Comparison of ENCODE assay signal across 24 cellular contexts in the genomic region with DNA sequence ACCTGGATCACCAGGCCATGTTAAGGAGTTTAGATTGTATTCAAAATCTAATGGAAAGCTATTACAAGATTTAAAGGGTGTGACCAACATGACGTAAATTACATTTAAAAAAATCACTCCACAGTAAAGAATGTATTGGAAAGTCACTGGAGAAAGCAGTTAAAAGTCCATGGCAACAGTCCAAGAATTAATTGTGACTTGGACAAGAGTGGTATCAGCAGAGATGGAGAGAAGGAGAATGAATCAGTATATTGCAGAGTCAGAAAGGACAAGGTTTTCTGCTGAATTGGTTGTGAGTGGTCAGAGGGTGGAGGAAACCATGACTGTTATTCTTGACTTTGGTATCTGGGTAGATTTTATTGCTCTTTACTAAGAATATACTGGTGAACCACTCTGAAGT.
DNase-seq lines count a peak whose midpoint lies in the region; FAIRE-seq and TF ChIP-seq lines count a peak whose summit lies in the region.
"Had no signal": no experiment of that assay in that cellular context is flagged by ENCODE, and none has a peak within 500 bp of the region (broad histone marks: within the 10 kb centered on the region; RNA-seq: fewer than 3 reads in every experiment).

No MANE protein-coding gene starts in this region.

- CTCF ChIA-PET in mammary epithelial cell (lab: Charles Lee; ENCODE audit: low non-redundant PET) = no interaction called here

- WGBS in mammary epithelial cell (ENCODE audit: low coverage, missing lambda C conversion rate) = 83% methylated on average over 1 of the region's 1 CpG

- no peaks in the 10 kb centered on the region for H3K36me3 Mint-ChIP-seq in osteocyte (ENCODE audit: unreplicated experiment)
- H3K36me3 Mint-ChIP-seq: CD4-positive, CD25-positive, alpha-beta regulatory T cell had no signal

- H3K36me3 ChIP-seq in mammary epithelial cell (ENCODE audit: insufficient read depth, low read length) (no peaks in the 10 kb centered on the region), breast epithelium (no peaks in the 10 kb centered on the region), bronchial epithelial cell (ENCODE audit: control insufficient read depth, insufficient read depth, low read length) (no peaks in the 10 kb centered on the region)
- H3K36me3 ChIP-seq: BLaER1, MG63, SJSA1 had no signal

- H3K9me3 Mint-ChIP-seq in osteocyte (ENCODE audit: unreplicated experiment) = peaks cover 5% of the 10 kb centered on the region

- no peak for FAIRE-seq in bronchial epithelial cell (lab: Jason Lieb, UNC)
- FAIRE-seq: G401.6, GM12878, HepG2, K562 had no signal

- H3K4me3 Mint-ChIP-seq in osteocyte (ENCODE audit: unreplicated experiment) = no peak overlapping the region
- H3K4me3 Mint-ChIP-seq: CD4-positive, CD25-positive, alpha-beta regulatory T cell had no signal

- H3K79me2 ChIP-seq in mammary epithelial cell (ENCODE audit: insufficient read depth, low read length) = no peaks in the 10 kb centered on the region

- no peaks in the 10 kb centered on the region for H4K20me1 ChIP-seq in mammary epithelial cell (ENCODE audit: insufficient read depth, low read length)
- H4K20me1 ChIP-seq: BLaER1 had no signal

- dilution Hi-C loops in mammary epithelial cell (cut with HindIII; ENCODE audit: low sequenced_read_pairs) = no loop called here

- intact Hi-C loops in mammary epithelial cell (cut with micrococcal nuclease) (no loop called here), breast epithelium (cut with DNase I; ENCODE audit: low total_unique reads) (no loop called here)

- BruUV-seq in mammary epithelial cell (replicated peaks; lab: Mats Ljungman, UMichigan) = no TSS peak

- H3K9ac ChIP-seq in mammary epithelial cell (ENCODE audit: insufficient read depth, low read length) = no peak overlapping the region
- H3K9ac ChIP-seq: BLaER1 had no signal

- TF ChIP-seq CTCF in mammary epithelial cell (conservative IDR thresholded peaks at IDR 0.05 in 1 of 2, IDR thresholded peaks at IDR 0.05 in 1 of 2; ENCODE audit: extremely low read depth in 1 of 2, insufficient read depth in 1 of 2, low read depth in 1 of 2, low read length in 2 of 2) = no peak
- no peak for TF ChIP-seq CTCF in breast epithelium (IDR thresholded peaks at IDR 0.05)
- no peak for TF ChIP-seq CTCF in bronchial epithelial cell (IDR thresholded peaks at IDR 0.05; ENCODE audit: insufficient read depth, low read length, severe bottlenecking)
- TF ChIP-seq CTCF in osteocyte (IDR thresholded peaks at IDR 0.05) = no peak

- peaks cover 11% of the 10 kb centered on the region for H3K4me1 ChIP-seq in mammary epithelial cell (ENCODE audit: insufficient read depth, low read length)
- no peaks in the 10 kb centered on the region for H3K4me1 ChIP-seq in breast epithelium
- H3K4me1 ChIP-seq: BLaER1, SJSA1 had no signal

- no peak for TF ChIP-seq POLR2A in breast epithelium (IDR thresholded peaks at IDR 0.05)

- H3K9me3 ChIP-seq in mammary epithelial cell (replicated peaks; ENCODE audit: insufficient read depth, low read length) (no peaks in the 10 kb centered on the region), breast epithelium (no peaks in the 10 kb centered on the region)
- H3K9me3 ChIP-seq: BLaER1, MG63 had no signal

- H3K27ac Mint-ChIP-seq in osteocyte (ENCODE audit: unreplicated experiment) = no peak overlapping the region
- H3K27ac Mint-ChIP-seq: CD4-positive, CD25-positive, alpha-beta regulatory T cell had no signal

- H3K27me3 ChIP-seq in mammary epithelial cell (ENCODE audit: insufficient read depth, low read length) (no peaks in the 10 kb centered on the region), breast epithelium (no peaks in the 10 kb centered on the region), bronchial epithelial cell (ENCODE audit: control insufficient read depth, insufficient read depth, low read length) (no peaks in the 10 kb centered on the region)
- H3K27me3 ChIP-seq: BLaER1, MG63, SJSA1 had no signal

- H3K4me3 ChIP-seq in mammary epithelial cell (replicated peaks in 1 of 3; ENCODE audit: insufficient read depth in 1 of 3, low read depth in 2 of 3, low read length in 3 of 3) (no peak overlapping the region), breast epithelium (no peak overlapping the region), bronchial epithelial cell (ENCODE audit: low read depth, low read length) (no peak overlapping the region)
- H3K4me3 ChIP-seq: BLaER1, GM12878, K562, MG63, SJSA1 had no signal

- peak overlapping the region; percentile 7 for H2AFZ ChIP-seq in mammary epithelial cell (ENCODE audit: low read depth, low read length)

- no peak overlapping the region for H3K27ac ChIP-seq in mammary epithelial cell (ENCODE audit: insufficient read depth, low read depth, low read length)
- H3K27ac ChIP-seq in breast epithelium = no peak overlapping the region
- H3K27ac ChIP-seq: BLaER1, SJSA1 had no signal

- in situ Hi-C loops in mammary epithelial cell (cut with MboI; ENCODE audit: low sequenced_read_pairs in 2 of 2) = no loop called here

- no peaks in the 10 kb centered on the region for H3K27me3 Mint-ChIP-seq in osteocyte (ENCODE audit: unreplicated experiment)
- H3K27me3 Mint-ChIP-seq: CD4-positive, CD25-positive, alpha-beta regulatory T cell had no signal

- peaks cover 18% of the 10 kb centered on the region for H3K4me1 Mint-ChIP-seq in osteocyte (ENCODE audit: unreplicated experiment)
- H3K4me1 Mint-ChIP-seq: CD4-positive, CD25-positive, alpha-beta regulatory T cell had no signal

- no peak overlapping the region for H3K4me2 ChIP-seq in mammary epithelial cell (ENCODE audit: insufficient read depth, low read depth, low read length)
- H3K4me2 ChIP-seq: BLaER1 had no signal

- DNase-seq in mammary epithelial cell (peak; percentile 31), breast epithelium (ENCODE audit: low spot score in 2 of 2) (no peak), bronchial epithelial cell (ENCODE audit: low read depth) (peak; percentile 28), fibroblast of peridontal ligament (ENCODE audit: extremely low read depth) (peak; percentile 33), stromal cell of bone marrow (ENCODE audit: low read depth) (peak; percentile 37), osteocyte (ENCODE audit: extremely low spot score, unreplicated experiment) (no peak), NCI-H187 (lab: John Stamatoyannopoulos, UW) (no peak), DMS153 (lab: John Stamatoyannopoulos, UW) (no peak)
- DNase-seq: 8988T; CD4-positive, CD25-positive, alpha-beta regulatory T cell; MG63; NCI-H1105 treated with DMSO at 0.1 percent for 48 hours; NCI-H146; NCI-H2029; NCI-H2227 treated with DMSO at 0.1 percent for 48 hours; NCI-H526 treated with DMSO at 0.1 percent for 48 hours; Right ventricle myocardium superior; RPMI8226 had no signal

Comparison
In these comparisons a context has a peak if more than half of its experiments do, and no peak if none do; other contexts are left out.
1. DNase-seq: peak in mammary epithelial cell (single experiment), bronchial epithelial cell (single experiment), fibroblast of peridontal ligament (single experiment) and stromal cell of bone marrow (single experiment); none in breast epithelium (0 of 2), osteocyte (single experiment), NCI-H187 (0 of 2) and DMS153 (single experiment).